Comparison of ENCODE assay signal across 21 cellular contexts in genomic region chr1:6560267-6560666, GRCh38. TPM values are rescaled to one million over a fixed set of nuclear protein-coding genes. Genes with fewer than 3 reads are reported as not detected.
DNase-seq lines count a peak whose midpoint lies in the region; ATAC-seq and TF ChIP-seq lines count a peak whose summit lies in the region.
"Had no signal": no experiment of that assay in that cellular context is flagged by ENCODE, and none has a peak within 500 bp of the region (broad histone marks: within the 10 kb centered on the region; RNA-seq: fewer than 3 reads in every experiment).

No MANE protein-coding gene starts in this region.

- H3K27me3 Mint-ChIP-seq in activated naive CD8-positive, alpha-beta T cell treated with anti-CD3 and anti-CD28 coated beads, Interleukin-2, amount 10 ng/mL, durations not matched to agents 7 days and 5 days = peaks cover 2% of the 10 kb centered on the region
- H3K27me3 Mint-ChIP-seq in activated naive CD8-positive, alpha-beta T cell treated with anti-CD3 and anti-CD28 coated beads, Interleukin-2, amount 50 U/mL, for 24 hours = peaks cover 2% of the 10 kb centered on the region
- peaks cover 1% of the 10 kb centered on the region for H3K27me3 Mint-ChIP-seq in GM23338 (ENCODE audit: insufficient read depth, low read depth, poor library complexity)
- H3K27me3 Mint-ChIP-seq: IgD-negative memory B cell had no signal

- 61 to 73% methylated on average over 3 to 9 of the region's 9 CpGs for WGBS in transverse colon (ENCODE audit: low coverage in 1 of 2), 2 donors

- H2AFZ ChIP-seq in GM23338 = 0 out of 2 replicates have a peak overlapping the region, but pooled peaks have one; percentile 38
- H2AFZ ChIP-seq in OCI-LY7 (ENCODE audit: low read length) = 0 out of 2 replicates have a peak overlapping the region, but pooled peaks have one; percentile 19

- H3F3A ChIP-seq in GM23338 (replicated peaks; ENCODE audit: low read depth) = no peaks in the 10 kb centered on the region

- POLR2A ChIA-PET in activated naive CD8-positive, alpha-beta T cell treated with anti-CD3 and anti-CD28 coated beads, Interleukin-2, amount 10 ng/mL, durations not matched to agents 7 days and 5 days (lab: Charles Lee) = no interaction called here
- POLR2A ChIA-PET in OCI-LY7 (lab: Charles Lee) = no interaction called here

- H3K4me1 ChIP-seq in GM23338 (ENCODE audit: insufficient read depth) (no peaks in the 10 kb centered on the region), OCI-LY7 (ENCODE audit: insufficient read depth, low read length, poor library complexity, severe bottlenecking) (peaks cover 9% of the 10 kb centered on the region), transverse colon (peaks cover 0 to 3% (median under 1%) of the 10 kb centered on the region in 4 donors), gastrocnemius medialis (peaks cover 2% of the 10 kb centered on the region in 2 donors)

- H3K27ac ChIP-seq in GM23338 (ENCODE audit: low read depth) (no peak overlapping the region), OCI-LY7 (ENCODE audit: low read depth, low read length, poor library complexity, severe bottlenecking) (no peak overlapping the region), transverse colon (no peak overlapping the region), gastrocnemius medialis (no peak overlapping the region)
- H3K27ac ChIP-seq: BLaER1 treated with 17β-estradiol and CSF1 and Interleukin-3, amounts not matched to agents 10 nM and 100 nM had no signal

- H4K20me1 ChIP-seq in GM23338 (replicated peaks; ENCODE audit: insufficient read depth) (no peaks in the 10 kb centered on the region), OCI-LY7 (ENCODE audit: insufficient read depth, low read length) (no peaks in the 10 kb centered on the region)
- H4K20me1 ChIP-seq: BLaER1 treated with 17β-estradiol and CSF1 and Interleukin-3, amounts not matched to agents 10 nM and 100 nM had no signal

- no peaks in the 10 kb centered on the region for H3K9me3 Mint-ChIP-seq in activated naive CD8-positive, alpha-beta T cell treated with anti-CD3 and anti-CD28 coated beads, Interleukin-2, amount 10 ng/mL, durations not matched to agents 7 days and 5 days
- no peaks in the 10 kb centered on the region for H3K9me3 Mint-ChIP-seq in activated naive CD8-positive, alpha-beta T cell treated with anti-CD3 and anti-CD28 coated beads, Interleukin-2, amount 50 U/mL, for 24 hours
- peaks cover 7% of the 10 kb centered on the region; the same call in 2 of the 3 replicates for H3K9me3 Mint-ChIP-seq in GM23338
- H3K9me3 Mint-ChIP-seq: CD8-positive, alpha-beta T cell; HFFc6; IgD-negative memory B cell had no signal

- peak overlapping the region; percentile 27 for H3K27ac Mint-ChIP-seq in activated naive CD8-positive, alpha-beta T cell treated with anti-CD3 and anti-CD28 coated beads, Interleukin-2, amount 10 ng/mL, durations not matched to agents 7 days and 5 days
- no peak overlapping the region for H3K27ac Mint-ChIP-seq in activated naive CD8-positive, alpha-beta T cell treated with anti-CD3 and anti-CD28 coated beads, Interleukin-2, amount 50 U/mL, for 24 hours
- H3K27ac Mint-ChIP-seq in GM23338 = no peak overlapping the region
- H3K27ac Mint-ChIP-seq: CD8-positive, alpha-beta T cell; HFFc6 had no signal

- peaks cover 5% of the 10 kb centered on the region for H3K4me1 Mint-ChIP-seq in activated naive CD8-positive, alpha-beta T cell treated with anti-CD3 and anti-CD28 coated beads, Interleukin-2, amount 10 ng/mL, durations not matched to agents 7 days and 5 days
- peaks cover 2% of the 10 kb centered on the region for H3K4me1 Mint-ChIP-seq in activated naive CD8-positive, alpha-beta T cell treated with anti-CD3 and anti-CD28 coated beads, Interleukin-2, amount 50 U/mL, for 24 hours
- H3K4me1 Mint-ChIP-seq in GM23338 = no peaks in the 10 kb centered on the region

- no peaks in the 10 kb centered on the region for H3K79me2 ChIP-seq in GM23338 (replicated peaks; ENCODE audit: insufficient read depth)
- no peaks in the 10 kb centered on the region for H3K79me2 ChIP-seq in OCI-LY7 (ENCODE audit: insufficient read depth, low read depth, low read length)

- in situ Hi-C loops in transverse colon (cut with MboI; ENCODE audit: low pct_ligation_motif_present in 1 of 4, low pct_unique_long_range_greater_than_20kb in 1 of 4, low sequenced_read_pairs in 3 of 4) (no loop called here), gastrocnemius medialis (cut with MboI; ENCODE audit: low sequenced_read_pairs in 4 of 4) (no loop called here)

- BruUV-seq in OCI-LY7 (replicated peaks; lab: Mats Ljungman, UMichigan) = no TSS peak

- H3K9me3 ChIP-seq in OCI-LY7 (ENCODE audit: low read length) (no peaks in the 10 kb centered on the region), transverse colon (no peaks in the 10 kb centered on the region), gastrocnemius medialis (no peaks in the 10 kb centered on the region)

- TF ChIP-seq EP300 in transverse colon (IDR thresholded peaks at IDR 0.05; ENCODE audit: low read depth) = no peak

- TF ChIP-seq CTCF in GM23338 (conservative IDR thresholded peaks at IDR 0.05; ENCODE audit: low read depth in 2 of 2) = no peak
- TF ChIP-seq CTCF in OCI-LY7 (conservative IDR thresholded peaks at IDR 0.05; ENCODE audit: low read length) = no peak
- no peak for TF ChIP-seq CTCF in transverse colon (IDR thresholded peaks at IDR 0.05)
- no peak for TF ChIP-seq CTCF in gastrocnemius medialis (IDR thresholded peaks at IDR 0.05 in 4 of 5, conservative IDR thresholded peaks at IDR 0.05 in 1 of 5)

- no peak for ATAC-seq in activated naive CD8-positive, alpha-beta T cell treated with anti-CD3 and anti-CD28 coated beads, Interleukin-2, amount 10 ng/mL, durations not matched to agents 7 days and 5 days (ENCODE audit: low read depth)
- ATAC-seq in activated naive CD8-positive, alpha-beta T cell treated with anti-CD3 and anti-CD28 coated beads, Interleukin-2, amount 50 U/mL, for 24 hours = no peak
- ATAC-seq in GM23338 (no peak), gastrocnemius medialis (no peak), HG02973 (IDR thresholded peaks at IDR 0.05; ENCODE audit: unreplicated experiment) (no peak)
- ATAC-seq: CD8-positive, alpha-beta T cell; HCT116; HepG2 had no signal

- H3K4me3 Mint-ChIP-seq in activated naive CD8-positive, alpha-beta T cell treated with anti-CD3 and anti-CD28 coated beads, Interleukin-2, amount 10 ng/mL, durations not matched to agents 7 days and 5 days = no peak overlapping the region
- H3K4me3 Mint-ChIP-seq in activated naive CD8-positive, alpha-beta T cell treated with anti-CD3 and anti-CD28 coated beads, Interleukin-2, amount 50 U/mL, for 24 hours = no peak overlapping the region
- H3K4me3 Mint-ChIP-seq in GM23338 = no peak overlapping the region
- H3K4me3 Mint-ChIP-seq: CD8-positive, alpha-beta T cell; HFFc6; IgD-negative memory B cell had no signal

- H3K9me2 ChIP-seq in GM23338 (ENCODE audit: insufficient read depth) = no peaks in the 10 kb centered on the region
- no peaks in the 10 kb centered on the region for H3K9me2 ChIP-seq in OCI-LY7 (ENCODE audit: insufficient read depth, low read length)

- H3K27me3 ChIP-seq in GM23338 (ENCODE audit: insufficient read depth) = no peaks in the 10 kb centered on the region
- no peaks in the 10 kb centered on the region for H3K27me3 ChIP-seq in transverse colon
- no peaks in the 10 kb centered on the region for H3K27me3 ChIP-seq in gastrocnemius medialis
- H3K27me3 ChIP-seq: BLaER1 treated with 17β-estradiol and CSF1 and Interleukin-3, amounts not matched to agents 10 nM and 100 nM had no signal

- H3K36me3 ChIP-seq in GM23338 (ENCODE audit: insufficient read depth) = no peaks in the 10 kb centered on the region
- H3K36me3 ChIP-seq in OCI-LY7 (ENCODE audit: insufficient read depth, low read length) = no peaks in the 10 kb centered on the region
- no peaks in the 10 kb centered on the region for H3K36me3 ChIP-seq in transverse colon
- no peaks in the 10 kb centered on the region for H3K36me3 ChIP-seq in gastrocnemius medialis
- H3K36me3 ChIP-seq: BLaER1 treated with 17β-estradiol and CSF1 and Interleukin-3, amounts not matched to agents 10 nM and 100 nM had no signal

- CTCF ChIA-PET in OCI-LY7 (lab: Charles Lee; ENCODE audit: unreplicated experiment) = no interaction called here

- H3K36me3 Mint-ChIP-seq in activated naive CD8-positive, alpha-beta T cell treated with anti-CD3 and anti-CD28 coated beads, Interleukin-2, amount 10 ng/mL, durations not matched to agents 7 days and 5 days = no peaks in the 10 kb centered on the region
- H3K36me3 Mint-ChIP-seq in activated naive CD8-positive, alpha-beta T cell treated with anti-CD3 and anti-CD28 coated beads, Interleukin-2, amount 50 U/mL, for 24 hours (ENCODE audit: low read depth) = no peaks in the 10 kb centered on the region
- H3K36me3 Mint-ChIP-seq in GM23338 (ENCODE audit: low read depth) = no peaks in the 10 kb centered on the region
- H3K36me3 Mint-ChIP-seq: CD8-positive, alpha-beta T cell; IgD-negative memory B cell had no signal

- intact Hi-C loops in OCI-LY7 (cut with micrococcal nuclease; ENCODE audit: unreplicated experiment) (no loop called here), transverse colon (cut with DNase I; ENCODE audit: low total_unique reads) (no loop called here), gastrocnemius medialis (cut with DNase I; ENCODE audit: low total_unique reads) (no loop called here)

- no peak overlapping the region for H3K4me2 ChIP-seq in GM23338
- no peak overlapping the region for H3K4me2 ChIP-seq in OCI-LY7 (ENCODE audit: low read length)

- H3K4me3 ChIP-seq in GM23338 (no peak overlapping the region), OCI-LY7 (ENCODE audit: low read depth, low read length, poor library complexity, severe bottlenecking) (no peak overlapping the region), transverse colon (no peak overlapping the region), gastrocnemius medialis (no peak overlapping the region)
- H3K4me3 ChIP-seq: BLaER1 treated with 17β-estradiol and CSF1 and Interleukin-3, amounts not matched to agents 10 nM and 100 nM had no signal

- DNase-seq in activated naive CD8-positive, alpha-beta T cell treated with anti-CD3 and anti-CD28 coated beads, Interleukin-2, amount 10 ng/mL, durations not matched to agents 7 days and 5 days = no peak
- no peak for DNase-seq in activated naive CD8-positive, alpha-beta T cell treated with anti-CD3 and anti-CD28 coated beads, Interleukin-2, amount 50 U/mL, for 24 hours
- DNase-seq in GM23338 (ENCODE audit: low spot score) = no peak
- peak; percentile 32 for DNase-seq in OCI-LY7 (ENCODE audit: low spot score)
- DNase-seq in transverse colon = no peak
- no peak for DNase-seq in gastrocnemius medialis
- DNase-seq: 8988T; CD8-positive, alpha-beta T cell; DMS 273 treated with DMSO at 0.1 percent for 48 hours; DMS53; GDM1; GOT3; H7; HFFc6 had no signal

- TF ChIP-seq POLR2A in transverse colon (IDR thresholded peaks at IDR 0.05) (no peak), gastrocnemius medialis (IDR thresholded peaks at IDR 0.05) (no peak)

RNA-seq across cellular contexts. Expression of gene TAS1R1, which starts 5.2 kb away (rescaled TPM):
- not detected for total RNA-seq in activated naive CD8-positive, alpha-beta T cell treated with anti-CD3 and anti-CD28 coated beads, Interleukin-2, amount 10 ng/mL, durations not matched to agents 7 days and 5 days
- not detected in 2 replicates for total RNA-seq in GM23338 (2014; rRNA removed; shearing (Covaris generic))
- 0.19 TPM in 1 of 2 replicates, not detected in the other for polyA plus RNA-seq in GM23338 (2016; fragmentation: Nextera tagmentation; extraction: Ambion mirVana)
- not detected in 2 replicates for total RNA-seq in OCI-LY7 (2014; rRNA removed; shearing (Covaris generic))
- 0.11 TPM in 1 of 2 replicates, not detected in the other for total RNA-seq in OCI-LY7 (2022)
- under 1 TPM in 1 of 4 donors, not detected in 3; 0.48 TPM for total RNA-seq in transverse colon
- total RNA-seq in gastrocnemius medialis = not detected
- total RNA-seq: A673; CD8-positive, alpha-beta T cell; Daoy; HFFc6 had no signal
- polyA plus RNA-seq: IgD-negative memory B cell had no signal

RNA-seq across cellular contexts. Expression of gene NOL9, which starts 6.0 kb away (rescaled TPM):
- total RNA-seq in activated naive CD8-positive, alpha-beta T cell treated with anti-CD3 and anti-CD28 coated beads, Interleukin-2, amount 10 ng/mL, durations not matched to agents 7 days and 5 days = 10 to 100 TPM; 37.6 to 40.8 TPM
- 44.6 and 48.5 TPM in 2 replicates for total RNA-seq in GM23338 (2014; rRNA removed; shearing (Covaris generic))
- 11.4 and 13.2 TPM in 2 replicates for polyA plus RNA-seq in GM23338 (2016; fragmentation: Nextera tagmentation; extraction: Ambion mirVana)
- total RNA-seq in OCI-LY7 (2014; rRNA removed; shearing (Covaris generic)) = 30.7 and 39.1 TPM in 2 replicates
- total RNA-seq in OCI-LY7 (2022) = 58.8 and 65.5 TPM in 2 replicates
- total RNA-seq in transverse colon = 10 to 100 TPM in 2 of 4 donors, 1 to 10 TPM in 2; 8.0 to 30.0 (median 13.8) TPM
- 10 to 100 TPM; 13.6 to 33.0 (median 21.9) TPM for total RNA-seq in gastrocnemius medialis

RNA-seq across cellular contexts. Expression of gene ZBTB48, which starts 19.5 kb away (rescaled TPM):
- total RNA-seq in activated naive CD8-positive, alpha-beta T cell treated with anti-CD3 and anti-CD28 coated beads, Interleukin-2, amount 10 ng/mL, durations not matched to agents 7 days and 5 days = 10 to 100 TPM; 42.7 to 52.9 TPM
- 21.0 and 25.5 TPM in 2 replicates for total RNA-seq in GM23338 (2014; rRNA removed; shearing (Covaris generic))
- 17.3 and 18.0 TPM in 2 replicates for polyA plus RNA-seq in GM23338 (2016; fragmentation: Nextera tagmentation; extraction: Ambion mirVana)
- 28.9 and 41.9 TPM in 2 replicates for total RNA-seq in OCI-LY7 (2014; rRNA removed; shearing (Covaris generic))
- 51.3 and 58.2 TPM in 2 replicates for total RNA-seq in OCI-LY7 (2022)
- total RNA-seq in transverse colon = 10 to 100 TPM; 18.3 to 37.7 (median 30.5) TPM
- total RNA-seq in gastrocnemius medialis = 10 to 100 TPM in 3 of 4 donors, 1 to 10 TPM in 1; 9.3 to 14.5 (median 11.3) TPM

RNA-seq across cellular contexts. Expression of gene KLHL21, which starts 42.4 kb away (rescaled TPM):
- 10 to 100 TPM; 39.0 to 42.0 TPM for total RNA-seq in activated naive CD8-positive, alpha-beta T cell treated with anti-CD3 and anti-CD28 coated beads, Interleukin-2, amount 10 ng/mL, durations not matched to agents 7 days and 5 days
- total RNA-seq in GM23338 (2014; rRNA removed; shearing (Covaris generic)) = 31.1 and 35.9 TPM in 2 replicates
- polyA plus RNA-seq in GM23338 (2016; fragmentation: Nextera tagmentation; extraction: Ambion mirVana) = 7.3 and 7.8 TPM in 2 replicates
- total RNA-seq in OCI-LY7 (2014; rRNA removed; shearing (Covaris generic)) = 7.2 and 7.4 TPM in 2 replicates
- total RNA-seq in OCI-LY7 (2022) = 5.6 and 7.6 TPM in 2 replicates
- total RNA-seq in transverse colon = 10 to 100 TPM; 23.6 to 67.7 (median 36.1) TPM
- total RNA-seq in gastrocnemius medialis = 100 to 1,000 TPM; 176 to 481 (median 267) TPM

RNA-seq across cellular contexts. Expression of gene PHF13, which starts 53.3 kb away (rescaled TPM):
- 10 to 100 TPM; 12.1 TPM for total RNA-seq in activated naive CD8-positive, alpha-beta T cell treated with anti-CD3 and anti-CD28 coated beads, Interleukin-2, amount 10 ng/mL, durations not matched to agents 7 days and 5 days
- 33.2 and 37.1 TPM in 2 replicates for total RNA-seq in GM23338 (2014; rRNA removed; shearing (Covaris generic))
- 10.4 and 12.1 TPM in 2 replicates for polyA plus RNA-seq in GM23338 (2016; fragmentation: Nextera tagmentation; extraction: Ambion mirVana)
- 5.3 and 7.9 TPM in 2 replicates for total RNA-seq in OCI-LY7 (2014; rRNA removed; shearing (Covaris generic))
- 14.6 and 14.7 TPM in 2 replicates for total RNA-seq in OCI-LY7 (2022)
- total RNA-seq in transverse colon = 10 to 100 TPM in 2 of 4 donors, 1 to 10 TPM in 2; 8.7 to 17.3 (median 10.3) TPM
- 1 to 10 TPM; 4.7 to 8.5 (median 5.3) TPM for total RNA-seq in gastrocnemius medialis
